ENCODE assay signal across 9 cellular contexts in the genomic region with DNA sequence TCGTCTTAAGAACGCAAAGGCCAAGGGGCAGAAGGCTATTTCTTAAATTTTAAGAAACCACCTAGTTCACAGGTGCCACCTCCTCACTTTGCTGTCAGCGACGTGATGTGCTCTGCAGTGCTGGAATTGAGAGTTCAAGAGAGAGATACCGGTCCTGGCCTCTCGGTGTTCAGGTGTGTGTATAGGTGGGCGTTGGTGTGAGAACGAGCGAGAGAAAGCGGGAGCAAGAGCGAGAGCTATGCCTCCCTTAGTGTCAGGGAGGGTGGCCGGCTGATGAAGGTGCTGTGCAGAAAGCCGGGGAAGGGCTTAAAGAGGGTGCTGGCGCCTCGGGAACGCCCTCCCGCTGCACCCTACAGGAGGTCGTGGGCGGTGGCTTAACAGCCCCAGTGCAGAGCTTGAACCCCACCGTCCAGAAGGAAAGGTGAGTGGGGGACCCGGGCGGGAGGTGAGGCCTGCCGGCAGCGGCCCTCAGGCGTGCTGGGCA.
A peak's percentile ranks its signal among the peaks of the same experiment; 100 is the strongest.
DNase-seq lines count a peak whose midpoint lies in the region; TF ChIP-seq lines count a peak whose summit lies in the region.
"Had no signal": no experiment of that assay in that cellular context is flagged by ENCODE, and none has a peak within 500 bp of the region (broad histone marks: within the 10 kb centered on the region; RNA-seq: fewer than 3 reads in every experiment).

No MANE protein-coding gene starts in this region.

- H2BK12ac ChIP-seq in H9 (ENCODE audit: insufficient read length, low read depth, low read length) (no peak overlapping the region), mesenchymal stem cell (ENCODE audit: low read length in 2 of 2) (peak overlapping the region in 1 of 2 experiments; percentile 19)

- peaks cover 89% of the 10 kb centered on the region for H3K27me3 Mint-ChIP-seq in H9 (ENCODE audit: low read depth)
- peaks cover 67% of the 10 kb centered on the region for H3K27me3 Mint-ChIP-seq in activated T-helper 2 cell treated with anti-CD3 and anti-CD28 coated beads, Interferon-gamma antibody, Interleukin-2, Interleukin-4, amounts not matched to agents 10 μg/mL and 5 μg/mL and 100 μg/mL, durations not matched to agents 14 hours and 24 hours and 36 hours (ENCODE audit: low read depth)

- intact Hi-C loops in activated T-helper 2 cell treated with anti-CD3 and anti-CD28 coated beads, Interferon-gamma antibody, Interleukin-2, Interleukin-4, amounts not matched to agents 10 μg/mL and 5 μg/mL and 100 μg/mL, durations not matched to agents 14 hours and 24 hours and 36 hours (cut with micrococcal nuclease) = loop anchor here (2.0 to 10.0 kb wide), 3 partner anchors 28 to 1730 kb away; a partner anchor contains a TSS

- no peak overlapping the region for H3K23ac ChIP-seq in H9 (ENCODE audit: insufficient read length, low read depth, low read length)
- peak overlapping the region in 1 of 2 experiments; percentile 63 for H3K23ac ChIP-seq in mesenchymal stem cell (ENCODE audit: low read length in 2 of 2)

- H2BK5ac ChIP-seq in H9 (ENCODE audit: insufficient read length, low read length) (no peak overlapping the region), mesenchymal stem cell (ENCODE audit: low read depth, low read length, poor library complexity, severe bottlenecking) (no peak overlapping the region)

- H2BK20ac ChIP-seq in H9 (ENCODE audit: low read depth, low read length, poor library complexity, severe bottlenecking) = no peak overlapping the region

- no peak overlapping the region for H3K14ac ChIP-seq in H9 (ENCODE audit: insufficient read depth, low read length)
- no peak overlapping the region for H3K14ac ChIP-seq in mesenchymal stem cell (ENCODE audit: low read length in 2 of 2)

- TF ChIP-seq CTCF in AG09309 (IDR thresholded peaks at IDR 0.05; ENCODE audit: control insufficient read depth, insufficient read depth, low read depth, low read length, missing control alignments) (no peak), H9 (conservative IDR thresholded peaks at IDR 0.05) (no peak)

- no peak overlapping the region for H3K27ac ChIP-seq in H9 (ENCODE audit: insufficient read length, low read depth, low read length)
- no peak overlapping the region for H3K27ac ChIP-seq in mesenchymal stem cell (ENCODE audit: low read length, poor library complexity, severe bottlenecking)

- H3K4me3 ChIP-seq in AG09309 (ENCODE audit: control insufficient read depth, low read depth, low read length) (peak overlapping the region; percentile 70), mesenchymal stem cell (ENCODE audit: insufficient read depth in 1 of 2, low read depth in 1 of 2, low read length in 2 of 2) (peak overlapping the region; percentile 61 to 95)

- no peak overlapping the region for H2AFZ ChIP-seq in H9 (ENCODE audit: low read length)
- H2AFZ ChIP-seq in mesenchymal stem cell (ENCODE audit: low read depth, low read length) = no peak overlapping the region

- H3K4me3 Mint-ChIP-seq in H9 = peak overlapping the region; percentile 52 to 82
- peak overlapping the region; percentile 52 for H3K4me3 Mint-ChIP-seq in activated T-helper 2 cell treated with anti-CD3 and anti-CD28 coated beads, Interferon-gamma antibody, Interleukin-2, Interleukin-4, amounts not matched to agents 10 μg/mL and 5 μg/mL and 100 μg/mL, durations not matched to agents 14 hours and 24 hours and 36 hours (ENCODE audit: low read depth)

- H3K4me1 Mint-ChIP-seq in H9 = peaks cover 34 to 36% of the 10 kb centered on the region in 2 experiments
- peaks cover 28% of the 10 kb centered on the region for H3K4me1 Mint-ChIP-seq in activated T-helper 2 cell treated with anti-CD3 and anti-CD28 coated beads, Interferon-gamma antibody, Interleukin-2, Interleukin-4, amounts not matched to agents 10 μg/mL and 5 μg/mL and 100 μg/mL, durations not matched to agents 14 hours and 24 hours and 36 hours (ENCODE audit: low read depth)

- H3K56ac ChIP-seq in H9 (ENCODE audit: insufficient read length, low read depth, low read length) = no peak overlapping the region

- peaks cover 24 to 25% of the 10 kb centered on the region in 2 experiments for H3K9me3 Mint-ChIP-seq in H9
- H3K9me3 Mint-ChIP-seq in activated T-helper 2 cell treated with anti-CD3 and anti-CD28 coated beads, Interferon-gamma antibody, Interleukin-2, Interleukin-4, amounts not matched to agents 10 μg/mL and 5 μg/mL and 100 μg/mL, durations not matched to agents 14 hours and 24 hours and 36 hours = peaks cover 12% of the 10 kb centered on the region

- peaks cover 44% of the 10 kb centered on the region; the same call in 1 of the 2 replicates for H3K27me3 ChIP-seq in H9 (ENCODE audit: insufficient read depth, low read length)
- H3K27me3 ChIP-seq in mesenchymal stem cell (ENCODE audit: control insufficient read depth in 1 of 2, insufficient read depth in 1 of 2, low read length in 2 of 2) = peaks cover 0 to 26% of the 10 kb centered on the region in 2 experiments

- no peak overlapping the region for H4K5ac ChIP-seq in H9 (ENCODE audit: insufficient read length, low read depth, low read length)

- no peaks in the 10 kb centered on the region for H3K36me3 ChIP-seq in mesenchymal stem cell (ENCODE audit: control insufficient read depth in 1 of 2, insufficient read depth in 2 of 2, low read depth in 1 of 2, low read length in 2 of 2)

- H4K91ac ChIP-seq in H9 (ENCODE audit: insufficient read length, low read depth, low read length) (no peak overlapping the region), mesenchymal stem cell (ENCODE audit: low read length) (no peak overlapping the region)

- no peak overlapping the region for H2AK5ac ChIP-seq in H9 (ENCODE audit: insufficient read length, low read length)
- H2AK5ac ChIP-seq in mesenchymal stem cell (ENCODE audit: low read length, severe bottlenecking) = no peak overlapping the region

- DNase-seq in AG09309 (ENCODE audit: low read depth) = no peak
- peak; percentile 45 for DNase-seq in H9
- no peak for DNase-seq in activated T-helper 2 cell treated with anti-CD3 and anti-CD28 coated beads, Interferon-gamma antibody, Interleukin-2, Interleukin-4, amounts not matched to agents 10 μg/mL and 5 μg/mL and 100 μg/mL, durations not matched to agents 14 hours and 24 hours and 36 hours (ENCODE audit: low spot score)
- DNase-seq in mesenchymal stem cell = no peak
- no peak for DNase-seq in NCI-H2107 (lab: John Stamatoyannopoulos, UW)
- no peak for DNase-seq in NCI-H2107 treated with DMSO at 0.1 percent for 48 hours (lab: John Stamatoyannopoulos, UW; ENCODE audit: unreplicated experiment)
- no peak for DNase-seq in cerebellum (ENCODE audit: low spot score)
- no peak for DNase-seq in ecto neural progenitor cell (ENCODE audit: low spot score)
- DNase-seq: kidney had no signal

- H3K79me2 ChIP-seq in H9 (ENCODE audit: insufficient read depth, low read length) = no peaks in the 10 kb centered on the region

- H4K20me1 ChIP-seq in H9 (ENCODE audit: control insufficient read depth, insufficient read depth, insufficient read length) = no peaks in the 10 kb centered on the region

- H3K4ac ChIP-seq in H9 (ENCODE audit: low read depth, low read length) (no peak overlapping the region), mesenchymal stem cell (ENCODE audit: low read depth in 1 of 2, low read length in 2 of 2) (no peak overlapping the region)

- no CpG with 5 or more reads among the region's 25 CpGs for WGBS in H9 (ENCODE audit: extremely low coverage, insufficient read length, low lambda C conversion rate)
- 6% methylated on average over 23 of the region's 25 CpGs for WGBS in mesenchymal stem cell

- H3K9ac ChIP-seq in H9 (ENCODE audit: extremely low read depth, insufficient read length, low read length) (no peak overlapping the region), mesenchymal stem cell (ENCODE audit: low read length) (peak overlapping the region; percentile 54)

- H3K36me3 Mint-ChIP-seq in H9 (ENCODE audit: insufficient read depth in 1 of 3, low read depth in 3 of 3) = peaks cover 0 to 23% (median 8%) of the 10 kb centered on the region in 3 experiments; a peak in 5 of 7 replicates
- H3K36me3 Mint-ChIP-seq in activated T-helper 2 cell treated with anti-CD3 and anti-CD28 coated beads, Interferon-gamma antibody, Interleukin-2, Interleukin-4, amounts not matched to agents 10 μg/mL and 5 μg/mL and 100 μg/mL, durations not matched to agents 14 hours and 24 hours and 36 hours (ENCODE audit: low read depth) = no peaks in the 10 kb centered on the region

- H3K4me2 ChIP-seq in H9 (ENCODE audit: insufficient read depth, insufficient read length, low read length) = peak overlapping the region; percentile 73
- H3K4me2 ChIP-seq in mesenchymal stem cell (ENCODE audit: low read length, poor library complexity, severe bottlenecking) = peak overlapping the region; percentile 87

- no peak overlapping the region for H3T11ph ChIP-seq in H9 (ENCODE audit: low read length)

- H2BK15ac ChIP-seq in H9 (ENCODE audit: low read depth, low read length) = no peak overlapping the region
- no peak overlapping the region for H2BK15ac ChIP-seq in mesenchymal stem cell (ENCODE audit: low read depth, poor library complexity, severe bottlenecking)

- H3K4me1 ChIP-seq in H9 (ENCODE audit: insufficient read depth, low read length) (no peaks in the 10 kb centered on the region), mesenchymal stem cell (ENCODE audit: control insufficient read depth, insufficient read depth, low read depth, low read length) (peaks cover 41% of the 10 kb centered on the region)

- no peak overlapping the region for H3K27ac Mint-ChIP-seq in H9
- H3K27ac Mint-ChIP-seq in activated T-helper 2 cell treated with anti-CD3 and anti-CD28 coated beads, Interferon-gamma antibody, Interleukin-2, Interleukin-4, amounts not matched to agents 10 μg/mL and 5 μg/mL and 100 μg/mL, durations not matched to agents 14 hours and 24 hours and 36 hours = no peak overlapping the region

- H3K9me3 ChIP-seq in H9 (ENCODE audit: control insufficient read depth, low read depth, low read length) = no peaks in the 10 kb centered on the region
- peaks cover 23% of the 10 kb centered on the region for H3K9me3 ChIP-seq in mesenchymal stem cell (ENCODE audit: control insufficient read depth, low read length)

- no peaks in the 10 kb centered on the region for H3K79me1 ChIP-seq in H9 (ENCODE audit: insufficient read depth, low read depth, low read length, poor library complexity, severe bottlenecking)
- no peaks in the 10 kb centered on the region for H3K79me1 ChIP-seq in mesenchymal stem cell (replicated peaks; ENCODE audit: low read length, poor library complexity, severe bottlenecking)

- no peak overlapping the region for H4K8ac ChIP-seq in H9 (replicated peaks; ENCODE audit: insufficient read length, low read depth, low read length)
- H4K8ac ChIP-seq in mesenchymal stem cell (ENCODE audit: low read length) = no peak overlapping the region

- H3K18ac ChIP-seq in H9 (ENCODE audit: insufficient read length, low read depth, low read length) (no peak overlapping the region), mesenchymal stem cell (ENCODE audit: low read depth in 1 of 2, low read length in 2 of 2) (no peak overlapping the region)

- H2BK120ac ChIP-seq in H9 (ENCODE audit: low read depth, low read length, poor library complexity, severe bottlenecking) (no peak overlapping the region), mesenchymal stem cell (ENCODE audit: low read depth, low read length) (no peak overlapping the region)

- peaks cover 49% of the 10 kb centered on the region for H3K23me2 ChIP-seq in H9 (ENCODE audit: insufficient read length, low read depth, low read length, poor library complexity, severe bottlenecking)
